ENCODE assay signal across 39 cellular contexts in the genomic region with DNA sequence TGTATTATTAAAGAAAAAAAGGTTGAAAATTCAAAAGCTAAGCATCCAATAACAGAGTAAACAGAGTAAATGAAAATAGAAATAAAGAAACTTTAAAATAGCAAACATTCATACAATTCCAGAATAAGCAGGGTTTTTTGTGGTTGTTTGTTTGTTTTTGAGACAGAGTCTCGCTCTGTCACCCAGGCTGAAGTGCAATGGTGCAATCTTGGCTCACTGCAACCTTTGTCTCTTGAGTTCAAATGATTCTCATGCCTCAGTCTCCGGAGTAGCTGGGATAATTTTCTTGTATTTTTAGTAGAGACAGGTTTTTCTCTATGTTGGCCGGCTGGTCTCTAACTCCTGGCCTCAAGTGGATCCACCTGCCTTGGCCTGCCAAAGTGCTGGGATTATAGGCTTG.
"Had no signal": no experiment of that assay in that cellular context is flagged by ENCODE, and none has a peak within 500 bp of the region (broad histone marks: within the 10 kb centered on the region; RNA-seq: fewer than 3 reads in every experiment).

No MANE protein-coding gene starts in this region.

- H3K27ac Mint-ChIP-seq: activated CD4-positive, alpha-beta memory T cell treated with anti-CD3 and anti-CD28 coated beads, Interleukin-2, amount 10 ng/mL, durations not matched to agents 7 days and 5 days; activated CD4-positive, alpha-beta T cell treated with anti-CD3 and anti-CD28 coated beads for 36 hours; activated CD4-positive, alpha-beta T cell treated with anti-CD3 and anti-CD28 coated beads, Interleukin-2, amount 10 ng/mL, durations not matched to agents 7 days and 5 days; activated CD8-positive, alpha-beta T cell treated with anti-CD3 and anti-CD28 coated beads, Interleukin-2, amount 10 ng/mL, durations not matched to agents 7 days and 5 days; activated naive CD4-positive, alpha-beta T cell treated with anti-CD3 and anti-CD28 coated beads for 36 hours; activated naive CD4-positive, alpha-beta T cell treated with anti-CD3 and anti-CD28 coated beads, Interleukin-2, amount 50 U/mL, for 72 hours; activated naive CD8-positive, alpha-beta T cell treated with anti-CD3 and anti-CD28 coated beads for 36 hours; activated T-cell treated with anti-CD3 and anti-CD28 coated beads, Interleukin-2, amount 50 U/mL, for 72 hours; activated T-helper 1 cell treated with anti-CD3 and anti-CD28 coated beads, Interleukin-12 subunit alpha, Interleukin-12 subunit beta, Interleukin-2, Interleukin-4 antibody, amounts not matched to agents 30 ng/mL and 10 ng/mL and 1 ng/mL, durations not matched to agents 14 hours and 24 hours and 36 hours; activated T-helper 17 cell treated with anti-CD3 and anti-CD28 coated beads, Interleukin-2, amount 50 U/mL, for 72 hours; T-helper 1 cell treated with Interleukin-12 subunit alpha and Interleukin-12 subunit beta and Interleukin-4 antibody, amounts not matched to agents 30 μg/mL and 1 μg/mL, for 36 hours; T-helper 2 cell treated with Interferon-gamma antibody and Interleukin-4, amounts not matched to agents 5 μg/mL and 100 μg/mL, for 36 hours had no signal

- DNase-seq: activated CD4-positive, alpha-beta memory T cell treated with anti-CD3 and anti-CD28 coated beads, Interleukin-2, amount 10 ng/mL, durations not matched to agents 7 days and 5 days; activated CD4-positive, alpha-beta T cell treated with anti-CD3 and anti-CD28 coated beads for 1 hour; activated CD4-positive, alpha-beta T cell treated with anti-CD3 and anti-CD28 coated beads for 36 hours; activated CD4-positive, alpha-beta T cell treated with anti-CD3 and anti-CD28 coated beads for 48 hours; activated CD4-positive, alpha-beta T cell treated with anti-CD3 and anti-CD28 coated beads, Interleukin-2, amount 10 ng/mL, durations not matched to agents 7 days and 5 days; activated CD4-positive, alpha-beta T cell treated with anti-CD3 and anti-CD28 coated beads, Interleukin-2, amount 50 U/mL, for 48 hours; activated CD4-positive, CD25-positive, alpha-beta regulatory T cell; activated CD8-positive, alpha-beta memory T cell treated with anti-CD3 and anti-CD28 coated beads, Interleukin-2, amount 50 U/mL, for 4 hours; activated CD8-positive, alpha-beta T cell treated with anti-CD3 and anti-CD28 coated beads, Interleukin-2, amount 10 ng/mL, durations not matched to agents 7 days and 5 days; activated effector memory CD4-positive, alpha-beta T cell treated with anti-CD3 and anti-CD28 coated beads, Interleukin-2, amount 50 U/mL, for 16 hours; activated gamma-delta T cell treated with Interleukin-2 at 50 U/mL for 16 hours; activated naive CD4-positive, alpha-beta T cell; activated naive CD4-positive, alpha-beta T cell treated with anti-CD3 and anti-CD28 coated beads for 36 hours; activated naive CD4-positive, alpha-beta T cell treated with anti-CD3 and anti-CD28 coated beads, Interleukin-2, amount 50 U/mL, for 16 hours; activated naive CD8-positive, alpha-beta T cell treated with anti-CD3 and anti-CD28 coated beads for 36 hours; activated T-cell treated with anti-CD3 and anti-CD28 coated beads for 4 hours; activated T-cell treated with anti-CD3 and anti-CD28 coated beads, Interleukin-2, amount 50 U/mL, for 1 hour; activated T-cell treated with anti-CD3 and anti-CD28 coated beads, Interleukin-2, amount 50 U/mL, for 4 hours; activated T-cell treated with anti-CD3 and anti-CD28 coated beads, Interleukin-2, amount 50 U/mL, for 72 hours; adrenal gland; amniotic stem cell; aorta; body of pancreas; brain microvascular endothelial cell; central memory CD4-positive, alpha-beta T cell; SW 1271; T-helper 1 cell; T-helper 2 cell; T-helper 9 cell had no signal

- H3K9me3 Mint-ChIP-seq: activated CD4-positive, alpha-beta memory T cell treated with anti-CD3 and anti-CD28 coated beads, Interleukin-2, amount 10 ng/mL, durations not matched to agents 7 days and 5 days; activated CD4-positive, alpha-beta T cell treated with anti-CD3 and anti-CD28 coated beads, Interleukin-2, amount 10 ng/mL, durations not matched to agents 7 days and 5 days; activated naive CD4-positive, alpha-beta T cell treated with anti-CD3 and anti-CD28 coated beads for 36 hours; activated naive CD4-positive, alpha-beta T cell treated with anti-CD3 and anti-CD28 coated beads, Interleukin-2, amount 50 U/mL, for 72 hours; activated naive CD8-positive, alpha-beta T cell treated with anti-CD3 and anti-CD28 coated beads for 36 hours; activated T-cell treated with anti-CD3 and anti-CD28 coated beads, Interleukin-2, amount 50 U/mL, for 4 hours; activated T-cell treated with anti-CD3 and anti-CD28 coated beads, Interleukin-2, amount 50 U/mL, for 72 hours; activated T-helper 1 cell treated with anti-CD3 and anti-CD28 coated beads, Interleukin-12 subunit alpha, Interleukin-12 subunit beta, Interleukin-2, Interleukin-4 antibody, amounts not matched to agents 30 ng/mL and 10 ng/mL and 1 ng/mL, durations not matched to agents 14 hours and 24 hours and 36 hours; activated T-helper 17 cell treated with anti-CD3 and anti-CD28 coated beads, Interleukin-2, amount 50 U/mL, for 72 hours; T-helper 1 cell treated with Interleukin-12 subunit alpha and Interleukin-12 subunit beta and Interleukin-4 antibody, amounts not matched to agents 30 μg/mL and 1 μg/mL, for 36 hours; T-helper 2 cell treated with Interferon-gamma antibody and Interleukin-4, amounts not matched to agents 5 μg/mL and 100 μg/mL, for 36 hours had no signal

- FAIRE-seq: astrocyte, TTC549 had no signal

- H3K36me3 ChIP-seq: adrenal gland, brain microvascular endothelial cell, breast epithelium had no signal

- H3K27me3 Mint-ChIP-seq: activated CD4-positive, alpha-beta T cell treated with anti-CD3 and anti-CD28 coated beads for 36 hours; activated CD4-positive, alpha-beta T cell treated with anti-CD3 and anti-CD28 coated beads, Interleukin-2, amount 10 ng/mL, durations not matched to agents 7 days and 5 days; activated T-helper 17 cell treated with anti-CD3 and anti-CD28 coated beads, Interleukin-2, amount 50 U/mL, for 72 hours had no signal

- ATAC-seq: activated CD4-positive, CD25-positive, alpha-beta regulatory T cell treated with anti-CD3 and anti-CD28 coated beads, Interleukin-2, amount 50 U/mL, for 24 hours; activated CD8-positive, alpha-beta T cell treated with anti-CD3 and anti-CD28 coated beads, Interleukin-2, amount 10 ng/mL, durations not matched to agents 7 days and 5 days; activated naive CD4-positive, alpha-beta T cell treated with anti-CD3 and anti-CD28 coated beads, Interleukin-2, amount 50 U/mL, for 72 hours; activated T-cell treated with anti-CD3 and anti-CD28 coated beads, Interleukin-2, amount 50 U/mL, for 4 hours; activated T-cell treated with anti-CD3 and anti-CD28 coated beads, Interleukin-2, amount 50 U/mL, for 72 hours; activated T-helper 17 cell treated with anti-CD3 and anti-CD28 coated beads, Interleukin-2, amount 50 U/mL, for 72 hours; body of pancreas had no signal

- H3K27ac ChIP-seq: adrenal gland, body of pancreas, brain microvascular endothelial cell, breast epithelium, VCaP had no signal

- H3K4me1 ChIP-seq: adrenal gland, body of pancreas, breast epithelium had no signal

- H3K4me1 Mint-ChIP-seq: activated CD4-positive, alpha-beta T cell treated with anti-CD3 and anti-CD28 coated beads for 36 hours; activated naive CD8-positive, alpha-beta T cell treated with anti-CD3 and anti-CD28 coated beads for 36 hours; activated T-helper 17 cell treated with anti-CD3 and anti-CD28 coated beads, Interleukin-2, amount 50 U/mL, for 72 hours had no signal

- H3K4me3 Mint-ChIP-seq: activated CD4-positive, alpha-beta memory T cell treated with anti-CD3 and anti-CD28 coated beads, Interleukin-2, amount 10 ng/mL, durations not matched to agents 7 days and 5 days; activated CD4-positive, alpha-beta T cell treated with anti-CD3 and anti-CD28 coated beads for 36 hours; activated CD4-positive, alpha-beta T cell treated with anti-CD3 and anti-CD28 coated beads, Interleukin-2, amount 10 ng/mL, durations not matched to agents 7 days and 5 days; activated CD8-positive, alpha-beta T cell treated with anti-CD3 and anti-CD28 coated beads, Interleukin-2, amount 10 ng/mL, durations not matched to agents 7 days and 5 days; activated naive CD4-positive, alpha-beta T cell treated with anti-CD3 and anti-CD28 coated beads for 36 hours; activated naive CD8-positive, alpha-beta T cell treated with anti-CD3 and anti-CD28 coated beads for 36 hours; activated T-cell treated with anti-CD3 and anti-CD28 coated beads, Interleukin-2, amount 50 U/mL, for 4 hours; activated T-cell treated with anti-CD3 and anti-CD28 coated beads, Interleukin-2, amount 50 U/mL, for 72 hours; activated T-helper 1 cell treated with anti-CD3 and anti-CD28 coated beads, Interleukin-12 subunit alpha, Interleukin-12 subunit beta, Interleukin-2, Interleukin-4 antibody, amounts not matched to agents 30 ng/mL and 10 ng/mL and 1 ng/mL, durations not matched to agents 14 hours and 24 hours and 36 hours; activated T-helper 17 cell treated with anti-CD3 and anti-CD28 coated beads, Interleukin-2, amount 50 U/mL, for 72 hours; T-helper 1 cell treated with Interleukin-12 subunit alpha and Interleukin-12 subunit beta and Interleukin-4 antibody, amounts not matched to agents 30 μg/mL and 1 μg/mL, for 36 hours; T-helper 2 cell treated with Interferon-gamma antibody and Interleukin-4, amounts not matched to agents 5 μg/mL and 100 μg/mL, for 36 hours had no signal

- H3K27me3 ChIP-seq: adrenal gland, body of pancreas, brain microvascular endothelial cell, breast epithelium had no signal

- H3K36me3 Mint-ChIP-seq: activated naive CD4-positive, alpha-beta T cell treated with anti-CD3 and anti-CD28 coated beads, Interleukin-2, amount 50 U/mL, for 72 hours; activated naive CD8-positive, alpha-beta T cell treated with anti-CD3 and anti-CD28 coated beads for 36 hours had no signal

- H3K9me3 ChIP-seq: adrenal gland, body of pancreas, breast epithelium had no signal

- H3K4me3 ChIP-seq: adrenal gland, body of pancreas, breast epithelium had no signal
